Comparison of ENCODE assay signal across 8 cellular contexts in genomic region chr6:148746363-148747144, GRCh38.
A peak's percentile ranks its signal among the peaks of the same experiment; 100 is the strongest.
DNase-seq lines count a peak whose midpoint lies in the region; ATAC-seq and TF ChIP-seq lines count a peak whose summit lies in the region.

A gene with protein sequence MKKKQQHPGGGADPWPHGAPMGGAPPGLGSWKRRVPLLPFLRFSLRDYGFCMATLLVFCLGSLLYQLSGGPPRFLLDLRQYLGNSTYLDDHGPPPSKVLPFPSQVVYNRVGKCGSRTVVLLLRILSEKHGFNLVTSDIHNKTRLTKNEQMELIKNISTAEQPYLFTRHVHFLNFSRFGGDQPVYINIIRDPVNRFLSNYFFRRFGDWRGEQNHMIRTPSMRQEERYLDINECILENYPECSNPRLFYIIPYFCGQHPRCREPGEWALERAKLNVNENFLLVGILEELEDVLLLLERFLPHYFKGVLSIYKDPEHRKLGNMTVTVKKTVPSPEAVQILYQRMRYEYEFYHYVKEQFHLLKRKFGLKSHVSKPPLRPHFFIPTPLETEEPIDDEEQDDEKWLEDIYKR (plus strand): TSS chr6:148747030. CDS start chr6:148747431, 401 bp downstream.

- peaks cover 6% of the 10 kb centered on the region for H3K36me3 Mint-ChIP-seq in stimulated activated effector memory CD8-positive, alpha-beta T cell treated with anti-CD3 and anti-CD28 coated beads, Interleukin-12 subunit alpha, Interleukin-12 subunit beta, amount 100 ng/mL, for 72 hours

- H3K27ac Mint-ChIP-seq in stimulated activated effector memory CD8-positive, alpha-beta T cell treated with anti-CD3 and anti-CD28 coated beads, Interleukin-12 subunit alpha, Interleukin-12 subunit beta, amount 100 ng/mL, for 72 hours: peak within 1 kb of the TSS; percentile 89

- DNase-seq in NCI-H526 (lab: John Stamatoyannopoulos, UW): peak; percentile 29 to 50
- DNase-seq in activated CD8-positive, alpha-beta memory T cell treated with anti-CD3 and anti-CD28 coated beads, Interleukin-2, amount 50 U/mL, for 4 hours: peak; percentile 56
- peak; percentile 85 for DNase-seq in epithelial cell of esophagus (ENCODE audit: low read depth)
- DNase-seq in midbrain (lab: John Stamatoyannopoulos, UW): peak; percentile 57
- peak; percentile 26 to 74 for DNase-seq in stimulated activated effector memory CD8-positive, alpha-beta T cell treated with anti-CD3 and anti-CD28 coated beads, Interleukin-12 subunit alpha, Interleukin-12 subunit beta, amount 100 ng/mL, for 72 hours (ENCODE audit: low spot score in 2 of 2)
- no peak for DNase-seq in GF-D8 (lab: John Stamatoyannopoulos, UW)

- peaks cover 48% of the 10 kb centered on the region for H3K4me1 Mint-ChIP-seq in stimulated activated effector memory CD8-positive, alpha-beta T cell treated with anti-CD3 and anti-CD28 coated beads, Interleukin-12 subunit alpha, Interleukin-12 subunit beta, amount 100 ng/mL, for 72 hours

- H3K4me3 ChIP-seq in GM08714 (ENCODE audit: low read length) (peak within 1 kb of the TSS; percentile 83), epithelial cell of esophagus (ENCODE audit: low read length) (peak within 1 kb of the TSS; percentile 67)

- TF ChIP-seq CTCF in epithelial cell of esophagus (IDR thresholded peaks at IDR 0.05; ENCODE audit: insufficient read depth, low read depth, low read length, missing control alignments): peak; percentile 54

- H3K9me3 Mint-ChIP-seq in stimulated activated effector memory CD8-positive, alpha-beta T cell treated with anti-CD3 and anti-CD28 coated beads, Interleukin-12 subunit alpha, Interleukin-12 subunit beta, amount 100 ng/mL, for 72 hours: no peaks in the 10 kb centered on the region

- ATAC-seq in HG02884 (IDR thresholded peaks at IDR 0.05; ENCODE audit: unreplicated experiment): peak; percentile 42
- peak; percentile 66 for ATAC-seq in stimulated activated effector memory CD8-positive, alpha-beta T cell treated with anti-CD3 and anti-CD28 coated beads, Interleukin-12 subunit alpha, Interleukin-12 subunit beta, amount 100 ng/mL, for 72 hours

- peak within 1 kb of the TSS; percentile 92 for H3K4me3 Mint-ChIP-seq in stimulated activated effector memory CD8-positive, alpha-beta T cell treated with anti-CD3 and anti-CD28 coated beads, Interleukin-12 subunit alpha, Interleukin-12 subunit beta, amount 100 ng/mL, for 72 hours
